ENCODE assay signal across 31 cellular contexts in the genomic region with DNA sequence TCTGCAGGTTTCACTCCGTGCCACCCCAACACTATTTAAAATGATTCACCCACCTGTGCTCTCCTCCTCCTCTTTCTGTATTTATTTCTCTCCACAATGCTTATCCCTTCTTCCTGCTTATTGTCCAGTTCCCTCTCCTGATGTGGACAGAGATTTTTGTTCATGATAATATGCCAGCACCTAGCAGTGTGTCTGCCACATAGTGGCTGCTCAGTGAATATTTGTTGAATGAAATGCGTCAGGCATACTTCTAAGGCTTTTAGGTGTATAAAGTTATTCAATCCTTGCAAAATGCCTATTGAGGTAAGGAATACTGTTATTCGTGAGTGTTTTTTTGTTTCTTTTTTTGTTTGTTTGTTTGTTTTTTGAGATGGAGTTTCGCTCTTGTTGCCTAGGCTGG.
"Had no signal": no experiment of that assay in that cellular context is flagged by ENCODE, and none has a peak within 500 bp of the region (broad histone marks: within the 10 kb centered on the region; RNA-seq: fewer than 3 reads in every experiment).

No MANE protein-coding gene starts in this region.

- H3K9me3 Mint-ChIP-seq: activated T-helper 1 cell treated with anti-CD3 and anti-CD28 coated beads, Interleukin-12 subunit alpha, Interleukin-12 subunit beta, Interleukin-2, Interleukin-4 antibody, amounts not matched to agents 30 ng/mL and 10 ng/mL and 1 ng/mL, durations not matched to agents 14 hours and 24 hours and 36 hours; nephron; stimulated activated naive CD8-positive, alpha-beta T cell treated with anti-CD3 and anti-CD28 coated beads, Interleukin-15, Interleukin-2, amounts not matched to agents 100 ng/mL and 50 ng/mL, for 24 hours; T-helper 1 cell treated with Interleukin-12 subunit alpha and Interleukin-12 subunit beta and Interleukin-4 antibody, amounts not matched to agents 30 μg/mL and 1 μg/mL, for 36 hours; type B pancreatic cell had no signal

- H3K9me3 ChIP-seq: breast epithelium, colonic mucosa, esophagus squamous epithelium, heart right ventricle, left ventricle myocardium inferior, neutrophil, ovary, thoracic aorta, uterus had no signal

- H3K4me3 Mint-ChIP-seq: activated CD4-positive, alpha-beta memory T cell treated with anti-CD3 and anti-CD28 coated beads for 36 hours; activated naive CD4-positive, alpha-beta T cell treated with anti-CD3 and anti-CD28 coated beads, Interleukin-2, amount 10 ng/mL, durations not matched to agents 7 days and 5 days; activated T-helper 1 cell treated with anti-CD3 and anti-CD28 coated beads, Interleukin-12 subunit alpha, Interleukin-12 subunit beta, Interleukin-2, Interleukin-4 antibody, amounts not matched to agents 30 ng/mL and 10 ng/mL and 1 ng/mL, durations not matched to agents 14 hours and 24 hours and 36 hours; central memory CD8-positive, alpha-beta T cell; nephron; stimulated activated effector memory CD8-positive, alpha-beta T cell treated with anti-CD3 and anti-CD28 coated beads, Interleukin-12 subunit alpha, Interleukin-12 subunit beta, amount 100 ng/mL, for 72 hours; stimulated activated naive CD8-positive, alpha-beta T cell treated with anti-CD3 and anti-CD28 coated beads, Interleukin-15, Interleukin-2, amounts not matched to agents 100 ng/mL and 50 ng/mL, for 24 hours; T-helper 1 cell treated with Interleukin-12 subunit alpha and Interleukin-12 subunit beta and Interleukin-4 antibody, amounts not matched to agents 30 μg/mL and 1 μg/mL, for 36 hours; type B pancreatic cell had no signal

- H3K27ac ChIP-seq: breast epithelium, colonic mucosa, epithelial cell of prostate, esophagus squamous epithelium, heart right ventricle, left ventricle myocardium inferior, ovary, skin epidermis, thoracic aorta, uterus, VCaP had no signal

- H3K4me3 ChIP-seq: breast epithelium, colonic mucosa, esophagus squamous epithelium, heart right ventricle, left ventricle myocardium inferior, lung, ovary, skin epidermis, thoracic aorta, uterus had no signal

- H3K4me1 ChIP-seq: breast epithelium, colonic mucosa, esophagus squamous epithelium, heart right ventricle, left ventricle myocardium inferior, uterus had no signal

- H3K27ac Mint-ChIP-seq: activated CD4-positive, alpha-beta memory T cell treated with anti-CD3 and anti-CD28 coated beads for 36 hours; activated naive CD4-positive, alpha-beta T cell treated with anti-CD3 and anti-CD28 coated beads, Interleukin-2, amount 10 ng/mL, durations not matched to agents 7 days and 5 days; activated T-helper 1 cell treated with anti-CD3 and anti-CD28 coated beads, Interleukin-12 subunit alpha, Interleukin-12 subunit beta, Interleukin-2, Interleukin-4 antibody, amounts not matched to agents 30 ng/mL and 10 ng/mL and 1 ng/mL, durations not matched to agents 14 hours and 24 hours and 36 hours; nephron; progenitor cell of endocrine pancreas; stimulated activated effector memory CD8-positive, alpha-beta T cell treated with anti-CD3 and anti-CD28 coated beads, Interleukin-12 subunit alpha, Interleukin-12 subunit beta, amount 100 ng/mL, for 72 hours; stimulated activated naive CD8-positive, alpha-beta T cell treated with anti-CD3 and anti-CD28 coated beads, Interleukin-15, Interleukin-2, amounts not matched to agents 100 ng/mL and 50 ng/mL, for 24 hours; T-helper 1 cell treated with Interleukin-12 subunit alpha and Interleukin-12 subunit beta and Interleukin-4 antibody, amounts not matched to agents 30 μg/mL and 1 μg/mL, for 36 hours; type B pancreatic cell had no signal

- H3K4me1 Mint-ChIP-seq: activated naive CD4-positive, alpha-beta T cell treated with anti-CD3 and anti-CD28 coated beads, Interleukin-2, amount 10 ng/mL, durations not matched to agents 7 days and 5 days; central memory CD8-positive, alpha-beta T cell; nephron; stimulated activated effector memory CD8-positive, alpha-beta T cell treated with anti-CD3 and anti-CD28 coated beads, Interleukin-12 subunit alpha, Interleukin-12 subunit beta, amount 100 ng/mL, for 72 hours had no signal

- H3K27me3 ChIP-seq: breast epithelium, colonic mucosa, esophagus squamous epithelium, heart right ventricle, neutrophil, ovary, uterus had no signal

- H3K36me3 Mint-ChIP-seq: activated CD4-positive, alpha-beta memory T cell treated with anti-CD3 and anti-CD28 coated beads for 36 hours; activated naive CD4-positive, alpha-beta T cell treated with anti-CD3 and anti-CD28 coated beads, Interleukin-2, amount 10 ng/mL, durations not matched to agents 7 days and 5 days; stimulated activated effector memory CD8-positive, alpha-beta T cell treated with anti-CD3 and anti-CD28 coated beads, Interleukin-12 subunit alpha, Interleukin-12 subunit beta, amount 100 ng/mL, for 72 hours; type B pancreatic cell had no signal

- H3K27me3 Mint-ChIP-seq: activated CD4-positive, alpha-beta memory T cell treated with anti-CD3 and anti-CD28 coated beads for 36 hours; activated naive CD4-positive, alpha-beta T cell treated with anti-CD3 and anti-CD28 coated beads, Interleukin-2, amount 10 ng/mL, durations not matched to agents 7 days and 5 days; central memory CD8-positive, alpha-beta T cell; progenitor cell of endocrine pancreas; stimulated activated naive CD8-positive, alpha-beta T cell treated with anti-CD3 and anti-CD28 coated beads, Interleukin-15, Interleukin-2, amounts not matched to agents 100 ng/mL and 50 ng/mL, for 24 hours; type B pancreatic cell had no signal

- H3K36me3 ChIP-seq: breast epithelium, colonic mucosa, esophagus squamous epithelium, heart right ventricle, left ventricle myocardium inferior, neutrophil, ovary, thoracic aorta, uterus had no signal

- DNase-seq: activated CD4-positive, alpha-beta memory T cell treated with anti-CD3 and anti-CD28 coated beads for 36 hours; activated CD4-positive, alpha-beta T cell treated with anti-CD3 and anti-CD28 coated beads for 48 hours; activated CD8-positive, alpha-beta memory T cell treated with anti-CD3 and anti-CD28 coated beads, Interleukin-2, amount 50 U/mL, for 4 hours; activated effector memory CD4-positive, alpha-beta T cell treated with anti-CD3 and anti-CD28 coated beads, Interleukin-2, amount 50 U/mL, for 16 hours; activated naive CD4-positive, alpha-beta T cell treated with anti-CD3 and anti-CD28 coated beads, Interleukin-2, amount 10 ng/mL, durations not matched to agents 7 days and 5 days; activated T-cell treated with anti-CD3 and anti-CD28 coated beads, Interleukin-2, amount 50 U/mL, for 1 hour; colonic mucosa; effector CD8-positive, alpha-beta T cell; esophagus squamous epithelium; foreskin melanocyte; heart right ventricle; left ventricle myocardium inferior; ovary; stimulated activated CD4-positive, alpha-beta T cell treated with anti-CD3 and anti-CD28 coated beads, Interleukin-4, amount 100 ng/mL, for 24 hours; T-helper 9 cell; uterus had no signal
